8 cellular contexts compared by ENCODE assay signal in genomic region chr19:662207-662961, GRCh38. TPM values are rescaled to one million over a fixed set of nuclear protein-coding genes. Genes with fewer than 3 reads are reported as not detected.
DNase-seq lines count a peak whose midpoint lies in the region; ATAC-seq and TF ChIP-seq lines count a peak whose summit lies in the region.

No MANE protein-coding gene starts in this region.

- no peaks in the 10 kb centered on the region for H3K27me3 ChIP-seq in psoas muscle (ENCODE audit: insufficient read depth in 3 of 3, low read length in 2 of 3)

- H3K9me3 Mint-ChIP-seq in Calu3 (ENCODE audit: low read depth, unreplicated experiment): no peaks in the 10 kb centered on the region

- peaks cover 33% of the 10 kb centered on the region for H3K36me3 Mint-ChIP-seq in Calu3 (ENCODE audit: insufficient read depth, unreplicated experiment)

- BruUV-seq in Calu3 (replicated peaks; lab: Mats Ljungman, UMichigan): no TSS peak

- DNase-seq in Calu3: peak; percentile 43
- peak; percentile 59 to 65 for DNase-seq in NOMO-1 (lab: John Stamatoyannopoulos, UW; ENCODE audit: unreplicated experiment in 2 of 2)
- DNase-seq in activated T-helper 1 cell treated with Interleukin-2 at 50 U/mL for 16 hours (ENCODE audit: low read depth): peak; percentile 70
- peak in 1 of 2 donors; percentile 62 for DNase-seq in foreskin fibroblast
- DNase-seq in psoas muscle: peak; percentile 33 to 71

- H3K4me1 Mint-ChIP-seq in Calu3 (ENCODE audit: low read depth, unreplicated experiment): peaks cover 11% of the 10 kb centered on the region

- intact Hi-C loops in Calu3 (cut with micrococcal nuclease; ENCODE audit: unreplicated experiment): no loop called here
- intact Hi-C loops in psoas muscle (cut with DNase I): no loop called here

- CTCF ChIA-PET in Calu3 (lab: Charles Lee): interaction anchor here (0.6 to 1.2 kb wide), 2 partner anchors 32 to 70 kb away, joined by 3 read pairs; no protein-coding TSS in a partner anchor

- H3K4me3 ChIP-seq in foreskin fibroblast (ENCODE audit: low read depth in 1 of 2, low read length in 2 of 2): peak overlapping the region; percentile 82 to 94
- H3K4me3 ChIP-seq in psoas muscle: peak overlapping the region; percentile 100

- no peaks in the 10 kb centered on the region for H3K27me3 Mint-ChIP-seq in Calu3 (ENCODE audit: unreplicated experiment)

- H3K4me1 ChIP-seq in psoas muscle: peaks cover 57% of the 10 kb centered on the region

- 0 to 1% (median 1%) methylated on average over 67 to 81 of the region's 81 CpGs for WGBS in psoas muscle, 3 donors

- no peaks in the 10 kb centered on the region for H3K9me3 ChIP-seq in psoas muscle

- peak overlapping the region; percentile 75 for H3K4me3 Mint-ChIP-seq in Calu3 (ENCODE audit: low read depth, unreplicated experiment)

- H3K27ac ChIP-seq in psoas muscle: peak overlapping the region; percentile 91

- TF ChIP-seq CTCF in Calu3 (IDR thresholded peaks at IDR 0.05; ENCODE audit: unreplicated experiment) (no peak), foreskin fibroblast (IDR thresholded peaks at IDR 0.05; ENCODE audit: low read depth, low read length) (no peak), psoas muscle (IDR thresholded peaks at IDR 0.05) (no peak)

- ATAC-seq in GM21576 (IDR thresholded peaks at IDR 0.05; ENCODE audit: unreplicated experiment) (peak; percentile 2), psoas muscle (peak in 1 of 4 donors; percentile 1), GM21786 (IDR thresholded peaks at IDR 0.05; ENCODE audit: unreplicated experiment) (no peak), GM21367 (IDR thresholded peaks at IDR 0.05; ENCODE audit: unreplicated experiment) (no peak)

- peak overlapping the region; percentile 23 for H3K27ac Mint-ChIP-seq in Calu3 (ENCODE audit: unreplicated experiment)

- H3K36me3 ChIP-seq in psoas muscle (ENCODE audit: insufficient read depth in 1 of 2, low read depth in 1 of 2): no peaks in the 10 kb centered on the region

RNA-seq across cellular contexts. Expression of gene RNF126, which starts 0.6 kb away (rescaled TPM):
- 44.8 and 46.4 TPM in 2 replicates for total RNA-seq in Calu3 (2022)
- 10 to 100 TPM; 25.2 to 62.9 (median 50.4) TPM for total RNA-seq in psoas muscle
- 10 to 100 TPM; 48.8 to 72.1 (median 63.3) TPM for polyA plus RNA-seq in psoas muscle

RNA-seq across cellular contexts. Expression of gene FSTL3, which starts 13.8 kb away (rescaled TPM):
- total RNA-seq in Calu3 (2022) (6.9 and 7.1 TPM in 2 replicates), psoas muscle (10 to 100 TPM in 2 of 4 donors, 1 to 10 TPM in 2; 5.4 to 11.5 (median 8.5) TPM)
- polyA plus RNA-seq in psoas muscle: 10 to 100 TPM in 1 of 3 donors, 1 to 10 TPM in 2; 4.3 to 30.3 (median 6.1) TPM

RNA-seq across cellular contexts. Expression of gene FGF22, which starts 22.7 kb away (rescaled TPM):
- 0.24 and 0.39 TPM in 2 replicates for total RNA-seq in Calu3 (2022)
- under 1 TPM in 2 of 4 donors, not detected in 2; 0.15 to 0.26 TPM for total RNA-seq in psoas muscle
- under 1 TPM; 0.14 to 0.42 (median 0.16) TPM for polyA plus RNA-seq in psoas muscle

RNA-seq across cellular contexts. Expression of gene POLRMT, which starts 29.0 kb away (rescaled TPM):
- 51.4 and 57.5 TPM in 2 replicates for total RNA-seq in Calu3 (2022)
- total RNA-seq in psoas muscle: 10 to 100 TPM; 66.1 to 99.8 (median 81.4) TPM
- 10 to 100 TPM; 61.7 to 79.6 (median 66.5) TPM for polyA plus RNA-seq in psoas muscle

RNA-seq across cellular contexts. Expression of gene PRSS57, which starts 32.9 kb away (rescaled TPM):
- total RNA-seq in Calu3 (2022) (not detected in 2 replicates), psoas muscle (under 1 TPM in 1 of 4 donors, not detected in 3; 0.25 TPM)
- polyA plus RNA-seq in psoas muscle: under 1 TPM in 1 of 3 donors, not detected in 2; 0.05 TPM
